In the genomic region with DNA sequence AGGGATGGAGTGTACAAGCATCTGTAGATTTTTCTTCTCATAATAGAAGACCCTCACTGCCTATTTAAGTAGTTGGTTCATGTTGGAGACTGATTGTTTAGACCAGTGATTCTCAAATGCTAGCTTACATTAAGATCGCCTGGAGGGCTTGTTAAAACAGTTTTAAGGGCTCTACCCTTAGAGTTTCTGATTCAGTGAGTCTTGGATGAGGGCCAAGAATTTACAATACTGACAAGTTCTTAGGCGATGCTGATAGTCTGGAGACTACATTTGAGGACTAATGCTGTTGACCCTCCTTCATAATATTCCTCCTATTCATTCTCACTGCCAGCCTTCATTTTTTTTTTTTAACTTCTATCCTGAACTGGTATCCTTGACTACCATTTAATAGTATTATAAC, we compare ENCODE assay signal across 17 cellular contexts.
"Had no signal": no experiment of that assay in that cellular context is flagged by ENCODE, and none has a peak within 500 bp of the region (broad histone marks: within the 10 kb centered on the region; RNA-seq: fewer than 3 reads in every experiment).

No MANE protein-coding gene starts in this region.

- H3K27ac ChIP-seq: epithelial cell of prostate, gastrocnemius medialis, neural progenitor cell, psoas muscle had no signal

- H3K4me2 ChIP-seq: neural progenitor cell had no signal

- H3K9ac ChIP-seq: neural progenitor cell had no signal

- H3K4me3 ChIP-seq: gastrocnemius medialis, neural progenitor cell, psoas muscle had no signal

- H3K4me1 ChIP-seq: gastrocnemius medialis, neural progenitor cell, psoas muscle had no signal

- DNase-seq: activated CD4-positive, alpha-beta T cell treated with anti-CD3 and anti-CD28 coated beads for 4 hours; activated CD8-positive, alpha-beta T cell treated with anti-CD3 and anti-CD28 coated beads for 36 hours; activated gamma-delta T cell; activated T-cell treated with anti-CD3 and anti-CD28 coated beads, Interleukin-2, amount 50 U/mL, for 4 hours; effector memory CD8-positive, alpha-beta T cell; gastrocnemius medialis; islet precursor cell; naive B cell; psoas muscle; stimulated activated CD4-positive, alpha-beta T cell treated with anti-CD3 and anti-CD28 coated beads, Interleukin-2, amount 100 ng/mL, for 24 hours; T-helper 17 cell had no signal

- H2AFZ ChIP-seq: neural progenitor cell had no signal

- H3K27me3 ChIP-seq: gastrocnemius medialis, neural progenitor cell had no signal

- ATAC-seq: activated CD8-positive, alpha-beta T cell treated with anti-CD3 and anti-CD28 coated beads for 36 hours; activated naive CD4-positive, alpha-beta T cell treated with anti-CD3 and anti-CD28 coated beads, Interleukin-2, amount 50 U/mL, for 72 hours; activated T-cell treated with anti-CD3 and anti-CD28 coated beads, Interleukin-2, amount 50 U/mL, for 4 hours; effector memory CD8-positive, alpha-beta T cell; gastrocnemius medialis; left lobe of liver; psoas muscle; sciatic nerve; stimulated activated effector memory CD8-positive, alpha-beta T cell treated with anti-CD3 and anti-CD28 coated beads, Interleukin-12 subunit alpha, Interleukin-12 subunit beta, amount 100 ng/mL, for 72 hours; T-helper 17 cell had no signal

- H3K9me3 ChIP-seq: gastrocnemius medialis, psoas muscle had no signal
